14 cellular contexts compared by ENCODE assay signal in genomic region chr1:226881515-226882185, GRCh38. TPM values are rescaled to one million over a fixed set of nuclear protein-coding genes. Genes with fewer than 3 reads are reported as not detected.
A peak's percentile ranks its signal among the peaks of the same experiment; 100 is the strongest.
DNase-seq lines count a peak whose midpoint lies in the region; ATAC-seq and TF ChIP-seq lines count a peak whose summit lies in the region.
"Had no signal": no experiment of that assay in that cellular context is flagged by ENCODE, and none has a peak within 500 bp of the region (broad histone marks: within the 10 kb centered on the region; RNA-seq: fewer than 3 reads in every experiment).

No MANE protein-coding gene starts in this region.

- no peak overlapping the region for H3K4me3 ChIP-seq in DND-41 (ENCODE audit: low read depth in 1 of 2, low read length in 2 of 2)
- H3K4me3 ChIP-seq in adrenal gland, result no peak overlapping the region
- peak overlapping the region; percentile 21 for H3K4me3 ChIP-seq in parathyroid adenoma (ENCODE audit: low read depth, low read length)
- H3K4me3 ChIP-seq in neural progenitor cell, result no peak overlapping the region
- H3K4me3 ChIP-seq in aorta (ENCODE audit: low read length in 2 of 2), result no peak overlapping the region
- H3K4me3 ChIP-seq: thyroid gland had no signal

- H3K36me3 Mint-ChIP-seq in neural progenitor cell, result peaks cover 9% of the 10 kb centered on the region

- H2AFZ ChIP-seq in DND-41 (ENCODE audit: low read depth, low read length) (no peak overlapping the region), parathyroid adenoma (no peak overlapping the region), neural progenitor cell (replicated peaks) (no peak overlapping the region)

- intact Hi-C loops in adrenal gland (cut with DNase I) (no loop called here), aorta (cut with DNase I) (no loop called here)

- H3K79me2 ChIP-seq in DND-41 (ENCODE audit: insufficient read depth, low read length), result no peaks in the 10 kb centered on the region
- no peaks in the 10 kb centered on the region for H3K79me2 ChIP-seq in parathyroid adenoma
- no peaks in the 10 kb centered on the region for H3K79me2 ChIP-seq in neural progenitor cell (ENCODE audit: low read depth)

- TF ChIP-seq POLR2A in adrenal gland (IDR thresholded peaks at IDR 0.05), result no peak

- DNase-seq in DND-41 (no peak), M059J (ENCODE audit: low read depth) (peak; percentile 44), adrenal gland (peak in 1 of 7 donors; percentile 19), neural progenitor cell (ENCODE audit: low spot score) (no peak), H4 (ENCODE audit: low spot score) (no peak), aorta (no peak)
- DNase-seq: NCI-H446, T1000, thyroid gland had no signal

- H3K9me3 ChIP-seq in DND-41 (ENCODE audit: insufficient read depth, low read length, severe bottlenecking) (no peaks in the 10 kb centered on the region), adrenal gland (replicated peaks in 1 of 3) (no peaks in the 10 kb centered on the region), parathyroid adenoma (ENCODE audit: control insufficient read depth, low read length) (no peaks in the 10 kb centered on the region), neural progenitor cell (ENCODE audit: low read depth) (no peaks in the 10 kb centered on the region), aorta (ENCODE audit: control insufficient read depth, low read length) (no peaks in the 10 kb centered on the region)
- H3K9me3 ChIP-seq: neutrophil, thyroid gland had no signal

- 0 out of 2 replicates have a peak overlapping the region, but pooled peaks have one; percentile 40 for H3K4me2 ChIP-seq in DND-41 (ENCODE audit: insufficient read depth, low read length)
- H3K4me2 ChIP-seq in parathyroid adenoma (ENCODE audit: low read length), result peak overlapping the region; percentile 33
- H3K4me2 ChIP-seq in neural progenitor cell, result no peak overlapping the region

- peaks cover 5% of the 10 kb centered on the region for H3K27me3 Mint-ChIP-seq in neural progenitor cell (ENCODE audit: insufficient read depth, low read depth)

- H3K27ac ChIP-seq in DND-41 (ENCODE audit: low read length), result no peak overlapping the region
- H3K27ac ChIP-seq in adrenal gland, result peak overlapping the region in 4 of 5 donors; percentile 31 to 88 (median 64)
- H3K27ac ChIP-seq in parathyroid adenoma, result peak overlapping the region; percentile 86
- H3K27ac ChIP-seq in neural progenitor cell, result no peak overlapping the region
- no peak overlapping the region for H3K27ac ChIP-seq in aorta (ENCODE audit: low read depth in 1 of 2, low read length in 2 of 2)
- H3K27ac ChIP-seq: HL-60, neutrophil, RWPE1 had no signal

- peaks cover 9% of the 10 kb centered on the region for H3K4me1 Mint-ChIP-seq in neural progenitor cell

- TF ChIP-seq CTCF in DND-41 (IDR thresholded peaks at IDR 0.05; ENCODE audit: borderline replicate concordance, extremely low read depth, low read length, poor library complexity, severe bottlenecking) (no peak), adrenal gland (IDR thresholded peaks at IDR 0.05) (no peak), parathyroid adenoma (IDR thresholded peaks at IDR 0.05) (no peak), neural progenitor cell (IDR thresholded peaks at IDR 0.05) (no peak)

- H3K9me3 Mint-ChIP-seq in neural progenitor cell, result no peaks in the 10 kb centered on the region

- H4K20me1 ChIP-seq in DND-41 (ENCODE audit: insufficient read depth, low read length), result no peaks in the 10 kb centered on the region
- H4K20me1 ChIP-seq in neural progenitor cell (ENCODE audit: low read depth), result no peaks in the 10 kb centered on the region

- no peak overlapping the region for H3K27ac Mint-ChIP-seq in neural progenitor cell

- H3K36me3 ChIP-seq in DND-41 (ENCODE audit: insufficient read depth, low read length), result no peaks in the 10 kb centered on the region
- H3K36me3 ChIP-seq in adrenal gland (replicated peaks in 1 of 2), result peaks cover 0 to 10% of the 10 kb centered on the region in 2 donors
- no peaks in the 10 kb centered on the region for H3K36me3 ChIP-seq in parathyroid adenoma (ENCODE audit: control insufficient read depth, insufficient read depth, low read length)
- H3K36me3 ChIP-seq in neural progenitor cell, result no peaks in the 10 kb centered on the region
- peaks cover 0 to 3% of the 10 kb centered on the region in 2 donors for H3K36me3 ChIP-seq in aorta (ENCODE audit: control insufficient read depth in 1 of 2, insufficient read depth in 2 of 2, low read length in 1 of 2)
- H3K36me3 ChIP-seq: neutrophil, thyroid gland had no signal

- no peak for ATAC-seq in DND-41 (ENCODE audit: insufficient read depth, low read depth)
- ATAC-seq in HG02884 (IDR thresholded peaks at IDR 0.05; ENCODE audit: unreplicated experiment), result no peak
- no peak for ATAC-seq in aorta (ENCODE audit: low FRiP score)

- H3K4me3 Mint-ChIP-seq in neural progenitor cell, result no peak overlapping the region

- 70 to 84% (median 71%) methylated on average over 7 to 15 of the region's 15 CpGs for WGBS in adrenal gland, 4 donors
- WGBS in aorta, 2 donors, result 87 to 94% methylated on average over 15 of the region's 15 CpGs

- H3F3A ChIP-seq in neural progenitor cell (ENCODE audit: low read depth), result no peaks in the 10 kb centered on the region

- H3K4me1 ChIP-seq in DND-41 (ENCODE audit: insufficient read depth, low read length), result peaks cover 17% of the 10 kb centered on the region
- H3K4me1 ChIP-seq in adrenal gland (replicated peaks in 1 of 2), result peaks cover 22 to 31% of the 10 kb centered on the region in 2 donors
- H3K4me1 ChIP-seq in parathyroid adenoma, result peaks cover 16% of the 10 kb centered on the region
- H3K4me1 ChIP-seq in neural progenitor cell, result no peaks in the 10 kb centered on the region
- no peaks in the 10 kb centered on the region for H3K4me1 ChIP-seq in aorta (ENCODE audit: control insufficient read depth in 1 of 2, insufficient read depth in 2 of 2, low read length in 2 of 2)

- H3K27me3 ChIP-seq in DND-41 (ENCODE audit: insufficient read depth, low read length, poor library complexity), result peaks cover 8% of the 10 kb centered on the region
- H3K27me3 ChIP-seq in adrenal gland, result no peaks in the 10 kb centered on the region
- H3K27me3 ChIP-seq in parathyroid adenoma (ENCODE audit: control insufficient read depth, insufficient read depth, low read length), result no peaks in the 10 kb centered on the region
- no peaks in the 10 kb centered on the region for H3K27me3 ChIP-seq in neural progenitor cell
- no peaks in the 10 kb centered on the region for H3K27me3 ChIP-seq in aorta (ENCODE audit: control insufficient read depth in 1 of 2, insufficient read depth in 2 of 2, low read length in 1 of 2)
- H3K27me3 ChIP-seq: neutrophil, thyroid gland had no signal

- no peak overlapping the region for H3K9ac ChIP-seq in DND-41 (ENCODE audit: low read depth, low read length)
- no peak overlapping the region for H3K9ac ChIP-seq in parathyroid adenoma
- no peak overlapping the region for H3K9ac ChIP-seq in neural progenitor cell

RNA-seq across cellular contexts. Expression of gene PSEN2, which starts 11.2 kb away (rescaled TPM):
- 25.5 and 31.2 TPM in 2 replicates for total RNA-seq in M059J (2014; rRNA removed; shearing (Covaris generic))
- total RNA-seq in adrenal gland (10 to 100 TPM; 32.7 to 63.5 (median 45.7) TPM), neural progenitor cell (ENCODE audit: low replicate concordance) (11.4 and 18.2 TPM in 2 replicates), aorta (10 to 100 TPM; 14.4 to 15.7 TPM)
- polyA plus RNA-seq in adrenal gland (10 to 100 TPM; 27.2 to 37.0 (median 28.7) TPM), aorta (10 to 100 TPM; 11.2 to 12.3 TPM)
- 9.5 and 24.2 TPM in 2 replicates for total RNA-seq in H4 (2014; rRNA removed; shearing (Covaris generic))

RNA-seq across cellular contexts. Expression of gene COQ8A, which starts 58.4 kb away (rescaled TPM):
- total RNA-seq in M059J (2014; rRNA removed; shearing (Covaris generic)), result 4.2 and 9.7 TPM in 2 replicates
- total RNA-seq in adrenal gland (100 to 1,000 TPM in 7 of 8 donors, 10 to 100 TPM in 1; 30.1 to 990 (median 609) TPM), neural progenitor cell (ENCODE audit: low replicate concordance) (13.8 and 18.8 TPM in 2 replicates), aorta (10 to 100 TPM; 13.9 to 27.3 TPM)
- polyA plus RNA-seq in adrenal gland (100 to 1,000 TPM in 2 of 3 donors, 10 to 100 TPM in 1; 33.8 to 453 (median 261) TPM), aorta (10 to 100 TPM; 11.4 to 37.5 TPM)
- 7.2 and 8.3 TPM in 2 replicates for total RNA-seq in H4 (2014; rRNA removed; shearing (Covaris generic))

Comparison
In these comparisons a context has a peak if more than half of its experiments do, and no peak if none do; other contexts are left out.
1. H3K27ac ChIP-seq: peak in adrenal gland (4 of 5) and parathyroid adenoma (single experiment); none in DND-41 (single experiment), neural progenitor cell (single experiment) and aorta (0 of 2).